ENCODE assay signal across 1 cellular context in genomic region chr14:54706768-54707167, GRCh38.
TF ChIP-seq lines count a peak whose summit lies in the region.

No MANE protein-coding gene starts in this region.

TF ChIP-seq in H1, 55 proteins besides CTCF, POLR2A, EP300 and RAD21:
- TF ChIP-seq SUZ12 (IDR thresholded peaks at IDR 0.05; ENCODE audit: low read length) (no peak), POLR2AphosphoS5 (IDR thresholded peaks at IDR 0.05; ENCODE audit: low read depth, low read length) (no peak), TAF1 (IDR thresholded peaks at IDR 0.05; ENCODE audit: low read depth, low read length) (no peak), MAFK (IDR thresholded peaks at IDR 0.05; ENCODE audit: low read depth, low read length) (peak; percentile 65; the same call in 1 of the 2 replicates)
